In genomic region chr14:48814562-48814961, GRCh38 we compare ENCODE assay signal across 1 cellular context.
TF ChIP-seq lines count a peak whose summit lies in the region.

No MANE protein-coding gene starts in this region.

TF ChIP-seq in GM23338, 12 proteins besides CTCF, POLR2A, EP300 and RAD21 (continued from another document):
- no peak for TF ChIP-seq REST (IDR thresholded peaks at IDR 0.05; ENCODE audit: unreplicated experiment)
- TF ChIP-seq ETS1 (IDR thresholded peaks at IDR 0.05): no peak
- no peak for TF ChIP-seq ZNF331 (CRISPR knock-in tag; IDR thresholded peaks at IDR 0.05; ENCODE audit: low read depth)
- TF ChIP-seq, protein P1, sequence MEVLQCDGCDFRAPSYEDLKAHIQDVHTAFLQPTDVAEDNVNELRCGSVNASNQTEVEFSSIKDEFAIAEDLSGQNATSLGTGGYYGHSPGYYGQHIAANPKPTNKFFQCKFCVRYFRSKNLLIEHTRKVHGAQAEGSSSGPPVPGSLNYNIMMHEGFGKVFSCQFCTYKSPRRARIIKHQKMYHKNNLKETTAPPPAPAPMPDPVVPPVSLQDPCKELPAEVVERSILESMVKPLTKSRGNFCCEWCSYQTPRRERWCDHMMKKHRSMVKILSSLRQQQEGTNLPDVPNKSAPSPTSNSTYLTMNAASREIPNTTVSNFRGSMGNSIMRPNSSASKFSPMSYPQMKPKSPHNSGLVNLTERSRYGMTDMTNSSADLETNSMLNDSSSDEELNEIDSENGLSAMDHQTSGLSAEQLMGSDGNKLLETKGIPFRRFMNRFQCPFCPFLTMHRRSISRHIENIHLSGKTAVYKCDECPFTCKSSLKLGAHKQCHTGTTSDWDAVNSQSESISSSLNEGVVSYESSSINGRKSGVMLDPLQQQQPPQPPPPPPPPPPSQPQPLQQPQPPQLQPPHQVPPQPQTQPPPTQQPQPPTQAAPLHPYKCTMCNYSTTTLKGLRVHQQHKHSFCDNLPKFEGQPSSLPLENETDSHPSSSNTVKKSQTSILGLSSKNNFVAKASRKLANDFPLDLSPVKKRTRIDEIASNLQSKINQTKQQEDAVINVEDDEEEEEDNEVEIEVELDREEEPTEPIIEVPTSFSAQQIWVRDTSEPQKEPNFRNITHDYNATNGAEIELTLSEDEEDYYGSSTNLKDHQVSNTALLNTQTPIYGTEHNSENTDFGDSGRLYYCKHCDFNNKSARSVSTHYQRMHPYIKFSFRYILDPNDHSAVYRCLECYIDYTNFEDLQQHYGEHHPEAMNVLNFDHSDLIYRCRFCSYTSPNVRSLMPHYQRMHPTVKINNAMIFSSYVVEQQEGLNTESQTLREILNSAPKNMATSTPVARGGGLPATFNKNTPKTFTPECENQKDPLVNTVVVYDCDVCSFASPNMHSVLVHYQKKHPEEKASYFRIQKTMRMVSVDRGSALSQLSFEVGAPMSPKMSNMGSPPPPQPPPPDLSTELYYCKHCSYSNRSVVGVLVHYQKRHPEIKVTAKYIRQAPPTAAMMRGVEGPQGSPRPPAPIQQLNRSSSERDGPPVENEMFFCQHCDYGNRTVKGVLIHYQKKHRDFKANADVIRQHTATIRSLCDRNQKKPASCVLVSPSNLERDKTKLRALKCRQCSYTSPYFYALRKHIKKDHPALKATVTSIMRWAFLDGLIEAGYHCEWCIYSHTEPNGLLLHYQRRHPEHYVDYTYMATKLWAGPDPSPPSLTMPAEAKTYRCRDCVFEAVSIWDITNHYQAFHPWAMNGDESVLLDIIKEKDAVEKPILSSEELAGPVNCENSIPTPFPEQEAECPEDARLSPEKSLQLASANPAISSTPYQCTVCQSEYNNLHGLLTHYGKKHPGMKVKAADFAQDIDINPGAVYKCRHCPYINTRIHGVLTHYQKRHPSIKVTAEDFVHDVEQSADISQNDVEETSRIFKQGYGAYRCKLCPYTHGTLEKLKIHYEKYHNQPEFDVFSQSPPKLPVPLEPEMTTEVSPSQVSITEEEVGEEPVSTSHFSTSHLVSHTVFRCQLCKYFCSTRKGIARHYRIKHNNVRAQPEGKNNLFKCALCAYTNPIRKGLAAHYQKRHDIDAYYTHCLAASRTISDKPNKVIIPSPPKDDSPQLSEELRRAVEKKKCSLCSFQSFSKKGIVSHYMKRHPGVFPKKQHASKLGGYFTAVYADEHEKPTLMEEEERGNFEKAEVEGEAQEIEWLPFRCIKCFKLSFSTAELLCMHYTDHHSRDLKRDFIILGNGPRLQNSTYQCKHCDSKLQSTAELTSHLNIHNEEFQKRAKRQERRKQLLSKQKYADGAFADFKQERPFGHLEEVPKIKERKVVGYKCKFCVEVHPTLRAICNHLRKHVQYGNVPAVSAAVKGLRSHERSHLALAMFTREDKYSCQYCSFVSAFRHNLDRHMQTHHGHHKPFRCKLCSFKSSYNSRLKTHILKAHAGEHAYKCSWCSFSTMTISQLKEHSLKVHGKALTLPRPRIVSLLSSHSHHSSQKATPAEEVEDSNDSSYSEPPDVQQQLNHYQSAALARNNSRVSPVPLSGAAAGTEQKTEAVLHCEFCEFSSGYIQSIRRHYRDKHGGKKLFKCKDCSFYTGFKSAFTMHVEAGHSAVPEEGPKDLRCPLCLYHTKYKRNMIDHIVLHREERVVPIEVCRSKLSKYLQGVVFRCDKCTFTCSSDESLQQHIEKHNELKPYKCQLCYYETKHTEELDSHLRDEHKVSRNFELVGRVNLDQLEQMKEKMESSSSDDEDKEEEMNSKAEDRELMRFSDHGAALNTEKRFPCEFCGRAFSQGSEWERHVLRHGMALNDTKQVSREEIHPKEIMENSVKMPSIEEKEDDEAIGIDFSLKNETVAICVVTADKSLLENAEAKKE (CRISPR knock-in tag; IDR thresholded peaks at IDR 0.05): no peak
- TF ChIP-seq CREB1 (CRISPR knock-in tag; IDR thresholded peaks at IDR 0.05; ENCODE audit: low read depth): no peak
- TF ChIP-seq NANOG (IDR thresholded peaks at IDR 0.05; ENCODE audit: borderline replicate concordance): no peak
- TF ChIP-seq STAT1 (IDR thresholded peaks at IDR 0.05; ENCODE audit: unreplicated experiment): no peak
- TF ChIP-seq JUNB (IDR thresholded peaks at IDR 0.05; ENCODE audit: unreplicated experiment): no peak
